8 cellular contexts compared by ENCODE assay signal in genomic region chr9:93154293-93154903, GRCh38. TPM values are rescaled to one million over a fixed set of nuclear protein-coding genes. Genes with fewer than 3 reads are reported as not detected.
DNase-seq lines count a peak whose midpoint lies in the region; ATAC-seq, FAIRE-seq and TF ChIP-seq lines count a peak whose summit lies in the region.

No MANE protein-coding gene starts in this region.

- peaks cover 14% of the 10 kb centered on the region for H3K4me1 Mint-ChIP-seq in CD4-positive, alpha-beta T cell (ENCODE audit: low read depth)
- H3K4me1 Mint-ChIP-seq in naive thymus-derived CD4-positive, alpha-beta T cell, result peaks cover 2 to 38% (median 8%) of the 10 kb centered on the region in 7 donors

- H3K4me2 ChIP-seq in PC-3 (ENCODE audit: low read length), result no peak overlapping the region

- no peak overlapping the region for H3K9ac ChIP-seq in PC-3 (ENCODE audit: low read length)

- H3K27ac ChIP-seq in CD4-positive, alpha-beta T cell (ENCODE audit: low read depth, low read length), result no peak overlapping the region
- H3K27ac ChIP-seq in PC-3 (ENCODE audit: low read length), result no peak overlapping the region
- no peak overlapping the region for H3K27ac ChIP-seq in naive thymus-derived CD4-positive, alpha-beta T cell (ENCODE audit: low read depth, low read length)

- no peak overlapping the region for H2AFZ ChIP-seq in PC-3 (ENCODE audit: low read length)

- no peaks in the 10 kb centered on the region for H4K20me1 ChIP-seq in PC-3 (ENCODE audit: low read length)

- no peak for FAIRE-seq in bronchial epithelial cell (lab: Jason Lieb, UNC)

- BruUV-seq in PC-3 (replicated peaks; lab: Mats Ljungman, UMichigan), result no TSS peak

- CTCF ChIA-PET in CD4-positive, alpha-beta T cell (lab: Charles Lee), result interaction anchor here (0.6 to 2.1 kb wide), 7 partner anchors 15 to 314 kb away, joined by 3 to 9 read pairs (median 4); partner anchors contain the start of gene NINJ1
- CTCF ChIA-PET in PC-3 (lab: Charles Lee), result no interaction called here
- CTCF ChIA-PET in naive thymus-derived CD4-positive, alpha-beta T cell (lab: Charles Lee), result interaction anchor here (1.1 kb wide), 1 partner anchor 10 kb away, joined by 3 read pairs; no protein-coding TSS in a partner anchor

- H3K36me3 ChIP-seq in PC-3 (ENCODE audit: low read depth, low read length) (no peaks in the 10 kb centered on the region), bronchial epithelial cell (ENCODE audit: control insufficient read depth, insufficient read depth, low read length) (no peaks in the 10 kb centered on the region)
- no peaks in the 10 kb centered on the region for H3K36me3 ChIP-seq in naive thymus-derived CD4-positive, alpha-beta T cell (ENCODE audit: control insufficient read depth in 2 of 3, insufficient read depth in 3 of 3, low read length in 3 of 3)

- H3K27ac Mint-ChIP-seq in CD4-positive, alpha-beta T cell, result no peak overlapping the region
- H3K27ac Mint-ChIP-seq in naive thymus-derived CD4-positive, alpha-beta T cell, result peak overlapping the region in 5 of 9 donors; percentile 17 to 72 (median 25)

- intact Hi-C loops in CD4-positive, alpha-beta T cell (cut with DNase I, micrococcal nuclease), result loop anchor here in 1 of 2 experiments (5.0 kb wide), 1 partner anchor 408 kb away; no protein-coding TSS in a partner anchor
- intact Hi-C loops in PC-3 (cut with micrococcal nuclease), result no loop called here
- intact Hi-C loops in naive thymus-derived CD4-positive, alpha-beta T cell (cut with micrococcal nuclease), result loop anchor here in 1 of 2 donors (2.0 kb wide), 1 partner anchor 46 kb away; no protein-coding TSS in a partner anchor

- peak; percentile 36 for TF ChIP-seq CTCF in CD4-positive, alpha-beta T cell (IDR thresholded peaks at IDR 0.05)
- TF ChIP-seq CTCF in GM13976 (IDR thresholded peaks at IDR 0.05; ENCODE audit: borderline replicate concordance, control extremely low read depth, extremely low read depth, insufficient read depth, missing control alignments) (peak; percentile 43), PC-3 (conservative IDR thresholded peaks at IDR 0.05; ENCODE audit: low read depth, low read length) (peak; percentile 72), bronchial epithelial cell (IDR thresholded peaks at IDR 0.05; ENCODE audit: insufficient read depth, low read length, severe bottlenecking) (peak; percentile 60)

- POLR2A ChIA-PET in CD4-positive, alpha-beta T cell (lab: Charles Lee), result no interaction called here
- POLR2A ChIA-PET in PC-3 (lab: Charles Lee; ENCODE audit: unreplicated experiment), result interaction anchor here (0.6 kb wide), 1 partner anchor 13 kb away, joined by 5 read pairs; no protein-coding TSS in a partner anchor
- POLR2A ChIA-PET in naive thymus-derived CD4-positive, alpha-beta T cell (lab: Charles Lee), result interaction anchor here (0.6 to 1.6 kb wide), 5 partner anchors 8 to 156 kb away, joined by 3 to 6 read pairs (median 3); no protein-coding TSS in a partner anchor

- no peaks in the 10 kb centered on the region for H3K9me2 ChIP-seq in PC-3 (replicated peaks; ENCODE audit: low read length)

- ATAC-seq in CD4-positive, alpha-beta T cell (ENCODE audit: poor library complexity), result peak; percentile 79
- ATAC-seq in PC-3 (no peak), HG03571 (IDR thresholded peaks at IDR 0.05; ENCODE audit: unreplicated experiment) (no peak), HG02678 (IDR thresholded peaks at IDR 0.05; ENCODE audit: unreplicated experiment) (no peak)
- peak; percentile 70 for ATAC-seq in naive thymus-derived CD4-positive, alpha-beta T cell

- H3K9me3 Mint-ChIP-seq in CD4-positive, alpha-beta T cell, result no peaks in the 10 kb centered on the region
- no peaks in the 10 kb centered on the region for H3K9me3 Mint-ChIP-seq in naive thymus-derived CD4-positive, alpha-beta T cell

- H3K27me3 Mint-ChIP-seq in CD4-positive, alpha-beta T cell, result no peaks in the 10 kb centered on the region
- no peaks in the 10 kb centered on the region for H3K27me3 Mint-ChIP-seq in naive thymus-derived CD4-positive, alpha-beta T cell

- no peaks in the 10 kb centered on the region for H3K36me3 Mint-ChIP-seq in CD4-positive, alpha-beta T cell (ENCODE audit: low read depth)
- peaks cover 0 to 2% (median 0%) of the 10 kb centered on the region in 5 donors for H3K36me3 Mint-ChIP-seq in naive thymus-derived CD4-positive, alpha-beta T cell

- DNase-seq in CD4-positive, alpha-beta T cell, result peak in 4 of 10 experiments; percentile 26 to 39 (median 33)
- DNase-seq in GM13976 (ENCODE audit: low spot score) (peak; percentile 72), PC-3 (peak; percentile 57), bronchial epithelial cell (ENCODE audit: low read depth) (no peak), cerebellar nuclear complex (lab: John Stamatoyannopoulos, UW) (no peak)
- peak in 5 of 9 donors; percentile 34 to 55 (median 41) for DNase-seq in naive thymus-derived CD4-positive, alpha-beta T cell

- H3K9me3 ChIP-seq in CD4-positive, alpha-beta T cell (ENCODE audit: control insufficient read depth, low read length), result no peaks in the 10 kb centered on the region
- no peaks in the 10 kb centered on the region for H3K9me3 ChIP-seq in PC-3 (ENCODE audit: low read length)
- no peaks in the 10 kb centered on the region for H3K9me3 ChIP-seq in naive thymus-derived CD4-positive, alpha-beta T cell (ENCODE audit: control insufficient read depth in 2 of 3, low read length in 3 of 3)

- no peaks in the 10 kb centered on the region for H3K27me3 ChIP-seq in CD4-positive, alpha-beta T cell (ENCODE audit: control insufficient read depth, insufficient read depth, low read length)
- H3K27me3 ChIP-seq in PC-3 (ENCODE audit: low read length), result no peaks in the 10 kb centered on the region
- no peaks in the 10 kb centered on the region for H3K27me3 ChIP-seq in bronchial epithelial cell (ENCODE audit: control insufficient read depth, insufficient read depth, low read length)
- no peaks in the 10 kb centered on the region for H3K27me3 ChIP-seq in naive thymus-derived CD4-positive, alpha-beta T cell (ENCODE audit: control insufficient read depth in 2 of 2, insufficient read depth in 2 of 2, low read length in 2 of 2)

- no peaks in the 10 kb centered on the region for H3K79me2 ChIP-seq in PC-3 (ENCODE audit: low read length)

- in situ Hi-C loops in GM13976 (cut with MboI; ENCODE audit: low sequenced_read_pairs, unreplicated experiment), result loop anchor here (25.0 kb wide), 1 partner anchor 408 kb away; no protein-coding TSS in a partner anchor

- H3K4me1 ChIP-seq in PC-3 (ENCODE audit: insufficient read depth, low read length), result no peaks in the 10 kb centered on the region
- peaks cover 0 to 1% of the 10 kb centered on the region in 2 donors for H3K4me1 ChIP-seq in naive thymus-derived CD4-positive, alpha-beta T cell (ENCODE audit: control insufficient read depth in 2 of 2, insufficient read depth in 2 of 2, low read length in 2 of 2)

- H3K4me3 Mint-ChIP-seq in CD4-positive, alpha-beta T cell, result no peak overlapping the region
- peak overlapping the region in 1 of 10 donors; percentile 7 for H3K4me3 Mint-ChIP-seq in naive thymus-derived CD4-positive, alpha-beta T cell

- H3K4me3 ChIP-seq in PC-3 (ENCODE audit: low read length) (no peak overlapping the region), bronchial epithelial cell (ENCODE audit: low read depth, low read length) (no peak overlapping the region)
- no peak overlapping the region for H3K4me3 ChIP-seq in naive thymus-derived CD4-positive, alpha-beta T cell (ENCODE audit: low read length)

- no peaks in the 10 kb centered on the region for H3F3A ChIP-seq in PC-3 (ENCODE audit: low read length, unreplicated experiment)

RNA-seq across cellular contexts. Expression of gene NINJ1, which starts 20.3 kb away (rescaled TPM):
- 10 to 100 TPM; 87.8 to 87.9 TPM for total RNA-seq in CD4-positive, alpha-beta T cell
- total RNA-seq in PC-3 (2014; rRNA removed) (28.8 and 30.5 TPM in 2 replicates), bronchial epithelial cell (13.4 and 15.9 TPM in 2 replicates)
- 100 to 1,000 TPM in 2 of 5 experiments, 10 to 100 TPM in 3; 30.7 to 163 (median 64.7) TPM for total RNA-seq in naive thymus-derived CD4-positive, alpha-beta T cell
- polyA plus RNA-seq in naive thymus-derived CD4-positive, alpha-beta T cell, result 100 to 1,000 TPM; 113 to 133 TPM

RNA-seq across cellular contexts. Expression of gene WNK2, which starts 29.5 kb away (rescaled TPM):
- under 1 TPM; 0.19 to 0.22 TPM for total RNA-seq in CD4-positive, alpha-beta T cell
- total RNA-seq in PC-3 (2014; rRNA removed), result 11.7 and 15.5 TPM in 2 replicates
- under 0.01 and 0.64 TPM in 2 replicates for total RNA-seq in bronchial epithelial cell
- under 1 TPM in 4 of 5 experiments, not detected in 1; 0.32 to 0.83 (median 0.46) TPM for total RNA-seq in naive thymus-derived CD4-positive, alpha-beta T cell
- polyA plus RNA-seq in naive thymus-derived CD4-positive, alpha-beta T cell, result not detected

RNA-seq across cellular contexts. Expression of gene CARD19, which starts 58.4 kb away (rescaled TPM):
- 10 to 100 TPM; 38.8 to 39.2 TPM for total RNA-seq in CD4-positive, alpha-beta T cell
- total RNA-seq in PC-3 (2014; rRNA removed), result 68.6 and 86.0 TPM in 2 replicates
- 43.4 and 47.9 TPM in 2 replicates for total RNA-seq in bronchial epithelial cell
- total RNA-seq in naive thymus-derived CD4-positive, alpha-beta T cell, result 10 to 100 TPM; 43.0 to 90.0 (median 54.1) TPM
- polyA plus RNA-seq in naive thymus-derived CD4-positive, alpha-beta T cell, result 10 to 100 TPM; 59.2 to 75.6 TPM

Comparison
In these comparisons a context has a peak if more than half of its experiments do, and no peak if none do; other contexts are left out.
1. ATAC-seq: peak in CD4-positive, alpha-beta T cell (single experiment) and naive thymus-derived CD4-positive, alpha-beta T cell (single experiment); none in PC-3 (single experiment), HG03571 (single experiment) and HG02678 (single experiment).
2. DNase-seq: peak in GM13976 (single experiment), PC-3 (single experiment) and naive thymus-derived CD4-positive, alpha-beta T cell (5 of 9); none in bronchial epithelial cell (single experiment) and cerebellar nuclear complex (0 of 2).
3. Peak in every context shown above with its lines, with median percentiles within 50 percentile points of each other: CTCF ChIP-seq.